27 cellular contexts compared by ENCODE assay signal in the genomic region with DNA sequence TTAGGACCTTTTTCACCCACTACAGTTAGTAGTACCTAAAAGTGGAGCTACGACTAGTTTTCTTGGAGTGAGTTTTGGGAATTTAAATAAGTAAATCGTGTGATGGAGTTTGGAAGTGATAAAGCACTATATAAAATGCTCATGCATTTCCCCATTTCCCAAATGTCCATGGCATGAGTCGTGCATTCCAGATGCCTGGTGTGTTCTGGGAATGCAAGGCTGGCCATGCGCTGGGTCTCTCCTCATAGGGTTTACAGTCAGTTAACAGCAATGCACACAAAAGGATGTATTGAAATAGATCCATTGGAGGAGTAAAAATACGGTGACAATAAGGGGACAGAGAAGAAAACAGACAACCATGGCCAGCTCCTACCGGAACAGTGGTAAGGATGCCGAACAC.
"Had no signal": no experiment of that assay in that cellular context is flagged by ENCODE, and none has a peak within 500 bp of the region (broad histone marks: within the 10 kb centered on the region; RNA-seq: fewer than 3 reads in every experiment).

No MANE protein-coding gene starts in this region.

- DNase-seq: activated B cell treated with CpG ODN at 0.5 μM for 24 hours; activated CD4-positive, alpha-beta T cell treated with anti-CD3 and anti-CD28 coated beads for 48 hours; activated CD4-positive, alpha-beta T cell treated with anti-CD3 and anti-CD28 coated beads, Interleukin-2, amount 50 U/mL, for 1 hour; activated CD4-positive, alpha-beta T cell treated with anti-CD3 and anti-CD28 coated beads, Interleukin-2, amount 50 U/mL, for 48 hours; activated CD8-positive, alpha-beta memory T cell treated with anti-CD3 and anti-CD28 coated beads for 24 hours; activated CD8-positive, alpha-beta T cell treated with anti-CD3 and anti-CD28 coated beads for 36 hours; activated effector memory CD4-positive, alpha-beta T cell treated with Interleukin-2 at 50 U/mL for 16 hours; activated gamma-delta T cell treated with Interleukin-2 at 50 U/mL for 16 hours; activated naive CD4-positive, alpha-beta T cell treated with anti-CD3 and anti-CD28 coated beads, Interleukin-2, amount 50 U/mL, for 16 hours; activated naive CD4-positive, alpha-beta T cell treated with Interleukin-2 at 50 U/mL for 16 hours; activated T-cell treated with anti-CD3 and anti-CD28 coated beads, Interleukin-2, amount 50 U/mL, for 4 hours; amniotic stem cell; anterior cingulate cortex; body of pancreas; caudate nucleus; cortex of kidney; dermis blood vessel endothelial cell; effector CD4-positive, alpha-beta T cell; effector memory CD8-positive, alpha-beta T cell; erythroblast; esophagus squamous epithelium; foreskin melanocyte; T-helper 1 cell; T-helper 17 cell; T1000; WERI-Rb-1 had no signal

- H3K27me3 ChIP-seq: body of pancreas, esophagus squamous epithelium, gastroesophageal sphincter had no signal

- H3K9me3 ChIP-seq: body of pancreas, esophagus squamous epithelium, gastroesophageal sphincter had no signal

- H3K27ac ChIP-seq: body of pancreas, esophagus squamous epithelium, gastroesophageal sphincter, WERI-Rb-1 had no signal

- H3K4me3 ChIP-seq: body of pancreas, esophagus squamous epithelium, gastroesophageal sphincter had no signal

- H3K36me3 ChIP-seq: esophagus squamous epithelium, gastroesophageal sphincter, WERI-Rb-1 had no signal

- H3K4me1 ChIP-seq: body of pancreas, esophagus squamous epithelium, gastroesophageal sphincter had no signal
